In genomic region chr2:39435974-39436591, GRCh38 we compare ENCODE assay signal across 8 cellular contexts. TPM values are rescaled to one million over a fixed set of nuclear protein-coding genes. Genes with fewer than 3 reads are reported as not detected.
DNase-seq lines count a peak whose midpoint lies in the region; ATAC-seq and TF ChIP-seq lines count a peak whose summit lies in the region.

No MANE protein-coding gene starts in this region.

- TF ChIP-seq CTCF in activated B cell treated with CpG ODN at 0.5 μM for 24 hours (IDR thresholded peaks at IDR 0.05) (no peak), osteoblast (IDR thresholded peaks at IDR 0.05; ENCODE audit: extremely low read depth, low read depth, low read length) (no peak)

- peak overlapping the region; percentile 56 for H3K27ac Mint-ChIP-seq in activated B cell treated with CpG ODN at 0.5 μM for 24 hours

- DNase-seq in EH (ENCODE audit: low read depth) (peak; percentile 67), activated B cell treated with CpG ODN at 0.5 μM for 24 hours (no peak), globus pallidus (ENCODE audit: low spot score) (peak; percentile 40), osteoblast (ENCODE audit: insufficient read length, low spot score, missing footprints) (peak; percentile 88), NCI-H146 treated with DMSO at 0.1 percent for 48 hours (lab: John Stamatoyannopoulos, UW; ENCODE audit: unreplicated experiment) (no peak), NCI-H345 treated with DMSO at 0.1 percent for 48 hours (lab: John Stamatoyannopoulos, UW; ENCODE audit: unreplicated experiment) (no peak)

- peak overlapping the region; percentile 86 for H3K27ac ChIP-seq in osteoblast (ENCODE audit: low read depth, low read length)

- H3K9me3 ChIP-seq in osteoblast (ENCODE audit: low read depth, low read length) = no peaks in the 10 kb centered on the region

- no peaks in the 10 kb centered on the region for H3K27me3 ChIP-seq in osteoblast (ENCODE audit: insufficient read depth, low read length)

- H3K27me3 Mint-ChIP-seq in activated B cell treated with CpG ODN at 0.5 μM for 24 hours = no peaks in the 10 kb centered on the region

- H3K4me1 ChIP-seq in osteoblast (ENCODE audit: insufficient read depth, low read length) = peaks cover 53% of the 10 kb centered on the region

- peak overlapping the region; percentile 95 for H3K4me2 ChIP-seq in osteoblast (ENCODE audit: insufficient read depth, low read length)

- ATAC-seq in HG02981 (IDR thresholded peaks at IDR 0.05; ENCODE audit: unreplicated experiment) (peak; percentile 4), activated B cell treated with CpG ODN at 0.5 μM for 24 hours (ENCODE audit: low read depth) (no peak), HG02840 (IDR thresholded peaks at IDR 0.05; ENCODE audit: low FRiP score, unreplicated experiment) (no peak)

- peaks cover 45% of the 10 kb centered on the region for H4K20me1 ChIP-seq in osteoblast (ENCODE audit: insufficient read depth, low read length)

- peak overlapping the region; percentile 89 for H3K4me3 Mint-ChIP-seq in activated B cell treated with CpG ODN at 0.5 μM for 24 hours

- CTCF ChIA-PET in activated B cell treated with CpG ODN at 0.5 μM for 24 hours (lab: Charles Lee) = interaction anchor here (2.8 kb wide), 1 partner anchor 58 kb away, joined by 11 read pairs; no protein-coding TSS in a partner anchor

- POLR2A ChIA-PET in activated B cell treated with CpG ODN at 0.5 μM for 24 hours (lab: Charles Lee) = interaction anchor here (0.8 to 2.3 kb wide), 3 partner anchors 34 to 58 kb away, joined by 3 to 7 read pairs (median 4); no protein-coding TSS in a partner anchor

- H3K36me3 Mint-ChIP-seq in activated B cell treated with CpG ODN at 0.5 μM for 24 hours (ENCODE audit: low read depth) = peaks cover 2% of the 10 kb centered on the region

- H3K9me3 Mint-ChIP-seq in activated B cell treated with CpG ODN at 0.5 μM for 24 hours = no peaks in the 10 kb centered on the region

- peaks cover 20% of the 10 kb centered on the region for H3K4me1 Mint-ChIP-seq in activated B cell treated with CpG ODN at 0.5 μM for 24 hours

- intact Hi-C loops in activated B cell treated with CpG ODN at 0.5 μM for 24 hours (cut with micrococcal nuclease) = loop anchor here (2.0 to 5.0 kb wide), 7 partner anchors 15 to 343 kb away; partner anchors contain the start of gene THUMPD2

- H2AFZ ChIP-seq in osteoblast (ENCODE audit: low read length) = peak overlapping the region; percentile 21

- H3K36me3 ChIP-seq in osteoblast (ENCODE audit: insufficient read depth, low read length) = no peaks in the 10 kb centered on the region

- H3K79me2 ChIP-seq in osteoblast (ENCODE audit: insufficient read depth, low read length) = peaks cover 75% of the 10 kb centered on the region

- H3K4me3 ChIP-seq in osteoblast (ENCODE audit: insufficient read depth, low read length) = peak overlapping the region; percentile 92

RNA-seq across cellular contexts. Expression of gene MAP4K3, which starts 1.0 kb away (rescaled TPM):
- total RNA-seq in activated B cell treated with CpG ODN at 0.5 μM for 24 hours (9.9 and 11.0 TPM in 2 replicates), osteoblast (49.8 and 51.8 TPM in 2 replicates)

Comparison
In these comparisons a context has a peak if more than half of its experiments do, and no peak if none do; other contexts are left out.
1. DNase-seq: peak in EH (single experiment), globus pallidus (single experiment) and osteoblast (single experiment); none in activated B cell treated with CpG ODN at 0.5 μM for 24 hours (single experiment), NCI-H146 treated with DMSO at 0.1 percent for 48 hours (single experiment) and NCI-H345 treated with DMSO at 0.1 percent for 48 hours (single experiment).